In genomic region chr6:48535569-48535968, GRCh38 we compare ENCODE assay signal across 11 cellular contexts.
DNase-seq lines count a peak whose midpoint lies in the region; ATAC-seq, FAIRE-seq and TF ChIP-seq lines count a peak whose summit lies in the region.
"Had no signal": no experiment of that assay in that cellular context is flagged by ENCODE, and none has a peak within 500 bp of the region (broad histone marks: within the 10 kb centered on the region; RNA-seq: fewer than 3 reads in every experiment).

No MANE protein-coding gene starts in this region.

- no peak for TF ChIP-seq CTCF in bronchial epithelial cell (IDR thresholded peaks at IDR 0.05; ENCODE audit: insufficient read depth, low read length, severe bottlenecking)
- no peak for TF ChIP-seq CTCF in suprapubic skin (IDR thresholded peaks at IDR 0.05)

- TF ChIP-seq POLR2A in H54 (IDR thresholded peaks at IDR 0.05; ENCODE audit: low read depth, low read length) (no peak), suprapubic skin (IDR thresholded peaks at IDR 0.05) (no peak)

- no peak overlapping the region for H3K4me3 ChIP-seq in bronchial epithelial cell (ENCODE audit: low read depth, low read length)
- H3K4me3 ChIP-seq in suprapubic skin, result no peak overlapping the region
- H3K4me3 ChIP-seq: esophagus muscularis mucosa, K562 had no signal

- H3K9me3 ChIP-seq in suprapubic skin, result no peaks in the 10 kb centered on the region
- H3K9me3 ChIP-seq: esophagus muscularis mucosa had no signal

- no peak overlapping the region for H3K27ac ChIP-seq in suprapubic skin
- H3K27ac ChIP-seq: esophagus muscularis mucosa had no signal

- peak; percentile 93 for FAIRE-seq in H54 (lab: Jason Lieb, UNC)
- no peak for FAIRE-seq in bronchial epithelial cell (lab: Jason Lieb, UNC)
- FAIRE-seq: K562 had no signal

- TF ChIP-seq EP300 in suprapubic skin (IDR thresholded peaks at IDR 0.05), result no peak

- H3K36me3 ChIP-seq in bronchial epithelial cell (ENCODE audit: control insufficient read depth, insufficient read depth, low read length) (no peaks in the 10 kb centered on the region), suprapubic skin (no peaks in the 10 kb centered on the region)
- H3K36me3 ChIP-seq: esophagus muscularis mucosa had no signal

- WGBS in suprapubic skin, result 12% methylated on average over 1 of the region's 1 CpG

- no peaks in the 10 kb centered on the region for H3K27me3 ChIP-seq in bronchial epithelial cell (ENCODE audit: control insufficient read depth, insufficient read depth, low read length)
- H3K27me3 ChIP-seq in suprapubic skin, result no peaks in the 10 kb centered on the region
- H3K27me3 ChIP-seq: esophagus muscularis mucosa had no signal

- no peak for ATAC-seq in GM21526 (IDR thresholded peaks at IDR 0.05; ENCODE audit: low FRiP score, unreplicated experiment)
- ATAC-seq: K562 had no signal

- no peaks in the 10 kb centered on the region for H3K4me1 ChIP-seq in suprapubic skin
- H3K4me1 ChIP-seq: esophagus muscularis mucosa had no signal

- DNase-seq in H54 (ENCODE audit: insufficient read length, low spot score) (peak; percentile 1), NCI-H526 treated with DMSO at 0.1 percent for 48 hours (lab: John Stamatoyannopoulos, UW) (peak; percentile 46), bronchial epithelial cell (ENCODE audit: low read depth) (peak; percentile 75), myocyte (ENCODE audit: low read depth) (peak; percentile 96), NCI-H1105 (lab: John Stamatoyannopoulos, UW) (no peak), NCI-H2081 (lab: John Stamatoyannopoulos, UW) (no peak), suprapubic skin (ENCODE audit: low spot score in 2 of 2) (no peak)
- DNase-seq: NCI-H510A had no signal

Comparison
In these comparisons a context has a peak if more than half of its experiments do, and no peak if none do; other contexts are left out.
1. DNase-seq: peak in H54 (single experiment), NCI-H526 treated with DMSO at 0.1 percent for 48 hours (single experiment), bronchial epithelial cell (single experiment) and myocyte (single experiment); none in NCI-H1105 (single experiment), NCI-H2081 (0 of 2) and suprapubic skin (0 of 2).